8 cellular contexts compared by ENCODE assay signal in the genomic region with DNA sequence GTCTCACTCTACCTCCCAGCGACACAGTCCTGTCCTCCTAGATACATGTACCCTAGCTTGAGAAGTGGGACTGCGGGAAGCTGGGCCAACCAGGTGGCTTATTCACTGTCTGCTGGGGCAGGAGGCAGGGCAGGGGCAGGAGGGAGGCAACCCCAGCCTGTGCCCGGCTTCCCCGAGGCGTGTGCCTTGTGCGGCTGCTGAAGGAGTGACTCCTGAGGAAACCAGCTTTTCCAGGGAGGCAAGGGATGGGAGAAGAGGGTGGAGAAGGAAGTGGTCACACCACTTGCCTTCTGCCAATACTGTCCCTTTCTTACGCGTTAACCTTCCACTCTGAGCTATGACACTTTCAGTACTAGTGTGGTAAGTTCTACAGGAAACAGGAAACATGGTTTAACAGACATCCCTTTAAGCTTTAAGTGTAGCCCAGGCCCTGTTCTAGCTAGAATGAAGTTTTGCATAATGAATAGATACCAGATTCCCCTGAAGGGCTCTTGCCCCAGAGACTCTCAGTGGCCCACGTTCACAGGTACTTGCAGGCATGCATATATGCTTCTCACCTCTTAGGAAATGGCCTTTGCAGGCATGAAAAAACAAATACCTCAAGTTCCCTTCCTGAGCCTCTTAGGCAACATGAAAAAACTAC. TPM values are rescaled to one million over a fixed set of nuclear protein-coding genes. Genes with fewer than 3 reads are reported as not detected.
A peak's percentile ranks its signal among the peaks of the same experiment; 100 is the strongest.
DNase-seq lines count a peak whose midpoint lies in the region; ATAC-seq and TF ChIP-seq lines count a peak whose summit lies in the region.

No MANE protein-coding gene starts in this region.

- H3K9me3 ChIP-seq in Caco-2 = no peaks in the 10 kb centered on the region
- no peaks in the 10 kb centered on the region for H3K9me3 ChIP-seq in osteoblast (ENCODE audit: low read depth, low read length)

- TF ChIP-seq CTCF in Caco-2 (IDR thresholded peaks at IDR 0.05; ENCODE audit: insufficient read depth in 1 of 2, low read depth in 1 of 2, low read length in 1 of 2, severe bottlenecking in 1 of 2, unreplicated experiment in 1 of 2) (no peak), osteoblast (IDR thresholded peaks at IDR 0.05; ENCODE audit: extremely low read depth, low read depth, low read length) (no peak)

- H4K20me1 ChIP-seq in osteoblast (ENCODE audit: insufficient read depth, low read length) = no peaks in the 10 kb centered on the region

- H3K27ac Mint-ChIP-seq in Caco-2 (ENCODE audit: unreplicated experiment) = peak overlapping the region; percentile 29
- peak overlapping the region; percentile 93 for H3K27ac Mint-ChIP-seq in T-helper 1 cell treated with Interleukin-12 subunit alpha and Interleukin-12 subunit beta and Interleukin-4 antibody, amounts not matched to agents 30 μg/mL and 1 μg/mL, for 36 hours

- H3K9me3 Mint-ChIP-seq in Caco-2 (ENCODE audit: unreplicated experiment) = no peaks in the 10 kb centered on the region
- no peaks in the 10 kb centered on the region for H3K9me3 Mint-ChIP-seq in T-helper 1 cell treated with Interleukin-12 subunit alpha and Interleukin-12 subunit beta and Interleukin-4 antibody, amounts not matched to agents 30 μg/mL and 1 μg/mL, for 36 hours

- no peaks in the 10 kb centered on the region for H3K36me3 Mint-ChIP-seq in Caco-2 (ENCODE audit: insufficient read depth, unreplicated experiment)
- peaks cover 4% of the 10 kb centered on the region for H3K36me3 Mint-ChIP-seq in T-helper 1 cell treated with Interleukin-12 subunit alpha and Interleukin-12 subunit beta and Interleukin-4 antibody, amounts not matched to agents 30 μg/mL and 1 μg/mL, for 36 hours (ENCODE audit: low read depth)

- H3K27me3 ChIP-seq in Caco-2 (replicated peaks; ENCODE audit: control insufficient read depth, insufficient read depth, low read length) (no peaks in the 10 kb centered on the region), osteoblast (ENCODE audit: insufficient read depth, low read length) (no peaks in the 10 kb centered on the region)

- intact Hi-C loops in Caco-2 (cut with micrococcal nuclease; ENCODE audit: unreplicated experiment) = loop anchor here (5.0 kb wide), 1 partner anchor 81 kb away; no protein-coding TSS in a partner anchor

- H3K4me1 ChIP-seq in Caco-2 (peaks cover 38% of the 10 kb centered on the region), osteoblast (ENCODE audit: insufficient read depth, low read length) (peaks cover 4% of the 10 kb centered on the region)

- H3K4me3 Mint-ChIP-seq in Caco-2 (ENCODE audit: unreplicated experiment) = peak overlapping the region; percentile 28
- peak overlapping the region; percentile 66 for H3K4me3 Mint-ChIP-seq in T-helper 1 cell treated with Interleukin-12 subunit alpha and Interleukin-12 subunit beta and Interleukin-4 antibody, amounts not matched to agents 30 μg/mL and 1 μg/mL, for 36 hours

- no peak overlapping the region for H3K27ac ChIP-seq in osteoblast (ENCODE audit: low read depth, low read length)

- peak overlapping the region; percentile 81 for H2AFZ ChIP-seq in osteoblast (ENCODE audit: low read length)

- peaks cover 28% of the 10 kb centered on the region for H3K4me1 Mint-ChIP-seq in Caco-2 (ENCODE audit: low read depth, unreplicated experiment)
- H3K4me1 Mint-ChIP-seq in T-helper 1 cell treated with Interleukin-12 subunit alpha and Interleukin-12 subunit beta and Interleukin-4 antibody, amounts not matched to agents 30 μg/mL and 1 μg/mL, for 36 hours (ENCODE audit: low read depth) = peaks cover 44% of the 10 kb centered on the region

- no peak overlapping the region for H3K4me3 ChIP-seq in Caco-2 (ENCODE audit: low read depth, low read length)
- no peak overlapping the region for H3K4me3 ChIP-seq in osteoblast (ENCODE audit: insufficient read depth, low read length)

- CTCF ChIA-PET in Caco-2 (lab: Charles Lee) = interaction anchor here (0.7 to 1.6 kb wide), 4 partner anchors 15 to 83 kb away, joined by 3 to 5 read pairs (median 4); partner anchors contain the start of gene SYPL1

- H3K36me3 ChIP-seq in Caco-2 (ENCODE audit: control insufficient read depth, insufficient read depth, low read length) = no peaks in the 10 kb centered on the region
- no peaks in the 10 kb centered on the region for H3K36me3 ChIP-seq in osteoblast (ENCODE audit: insufficient read depth, low read length)

- DNase-seq in Caco-2 (no peak), osteoblast (ENCODE audit: insufficient read length, low spot score, missing footprints) (no peak), hepatic stellate cell (ENCODE audit: low spot score) (no peak), OCI-M2 (lab: John Stamatoyannopoulos, UW; ENCODE audit: unreplicated experiment) (no peak)
- peak; percentile 21 for DNase-seq in effector CD4-positive, alpha-beta T cell

- no peak overlapping the region for H3K4me2 ChIP-seq in osteoblast (ENCODE audit: insufficient read depth, low read length)

- H3K27me3 Mint-ChIP-seq in Caco-2 (ENCODE audit: insufficient read depth, unreplicated experiment) = no peaks in the 10 kb centered on the region
- no peaks in the 10 kb centered on the region for H3K27me3 Mint-ChIP-seq in T-helper 1 cell treated with Interleukin-12 subunit alpha and Interleukin-12 subunit beta and Interleukin-4 antibody, amounts not matched to agents 30 μg/mL and 1 μg/mL, for 36 hours (ENCODE audit: low read depth)

- no TSS peak for BruUV-seq in Caco-2 (replicated peaks; lab: Mats Ljungman, UMichigan)

- POLR2A ChIA-PET in Caco-2 (lab: Charles Lee) = interaction anchor here (0.9 to 1.1 kb wide), 2 partner anchors 40 to 214 kb away, joined by 3 to 9 read pairs; partner anchors contain the start of genes NAMPT and SYPL1

- ATAC-seq in GM19452 (IDR thresholded peaks at IDR 0.05; ENCODE audit: unreplicated experiment) = peak; percentile 95
- ATAC-seq in HG03469 (IDR thresholded peaks at IDR 0.05; ENCODE audit: unreplicated experiment) = peak; percentile 94

- H3K79me2 ChIP-seq in osteoblast (ENCODE audit: insufficient read depth, low read length) = no peaks in the 10 kb centered on the region

RNA-seq across cellular contexts. Expression of gene SYPL1, which starts 40.6 kb away (rescaled TPM):
- total RNA-seq in Caco-2 (2022) = 78.7 and 81.0 TPM in 2 replicates
- total RNA-seq in osteoblast = 36.9 and 39.5 TPM in 2 replicates
